ENCODE assay signal across 1 cellular context in genomic region chr2:83971547-83971946, GRCh38.
TF ChIP-seq lines count a peak whose summit lies in the region.

No MANE protein-coding gene starts in this region.

TF ChIP-seq in K562, 482 proteins besides CTCF, POLR2A, EP300 and RAD21 (continued from another document):
- TF ChIP-seq ZNF407 (IDR thresholded peaks at IDR 0.05; ENCODE audit: low read depth) (no peak), KLF10 (CRISPR knock-in tag; IDR thresholded peaks at IDR 0.05) (no peak), PTBP1 (IDR thresholded peaks at IDR 0.05; ENCODE audit: low read depth, low read length) (no peak), ZNF436 (CRISPR knock-in tag; IDR thresholded peaks at IDR 0.05) (no peak), RBFOX2 (IDR thresholded peaks at IDR 0.05; ENCODE audit: low read depth, low read length) (no peak), TRIM28 (IDR thresholded peaks at IDR 0.05) (peak; percentile 71), FOS (IDR thresholded peaks at IDR 0.05; ENCODE audit: extremely low read depth, insufficient read length) (peak; percentile 77), TSHZ1 (CRISPR knock-in tag; IDR thresholded peaks at IDR 0.05) (no peak), NCOA2 (IDR thresholded peaks at IDR 0.05; ENCODE audit: partially characterized antibody in 2 of 2) (peak; percentile 70 to 76), GMEB1 (CRISPR knock-in tag; IDR thresholded peaks at IDR 0.05) (no peak), SMAD3 (CRISPR knock-in tag; conservative IDR thresholded peaks at IDR 0.05) (peak; percentile 75), BCOR (IDR thresholded peaks at IDR 0.05) (peak; percentile 77), SMARCA5 (IDR thresholded peaks at IDR 0.05) (no peak), KAT2B (IDR thresholded peaks at IDR 0.05; ENCODE audit: low read depth, low read length) (no peak), BRD4 (IDR thresholded peaks at IDR 0.05) (no peak), THRA (IDR thresholded peaks at IDR 0.05) (no peak), RNF2 (IDR thresholded peaks at IDR 0.05) (peak; percentile 65; the same call in 1 of the 2 replicates), KHSRP (IDR thresholded peaks at IDR 0.05) (peak; percentile 69), SAFB (IDR thresholded peaks at IDR 0.05; ENCODE audit: borderline replicate concordance, low read depth, low read length) (no peak), ZNF398 (CRISPR knock-in tag; IDR thresholded peaks at IDR 0.05) (no peak), ZNF655 (CRISPR knock-in tag; IDR thresholded peaks at IDR 0.05) (no peak), NCOA1 (IDR thresholded peaks at IDR 0.05; ENCODE audit: low read depth) (peak; percentile 71; the same call in 1 of the 2 replicates), ZNF384 (IDR thresholded peaks at IDR 0.05; ENCODE audit: low read depth, low read length) (0 out of 2 replicates have a peak, but pooled peaks have one; percentile 18), CEBPB (tag; IDR thresholded peaks at IDR 0.05) (no peak), HLTF (IDR thresholded peaks at IDR 0.05) (0 out of 2 replicates have a peak, but pooled peaks have one; percentile 49), ATF2 (CRISPR knock-in tag; IDR thresholded peaks at IDR 0.05) (no peak), DLX4 (CRISPR knock-in tag; IDR thresholded peaks at IDR 0.05) (no peak), MECOM (CRISPR knock-in tag; IDR thresholded peaks at IDR 0.05) (peak; percentile 90), PRMT5 (CRISPR knock-in tag; IDR thresholded peaks at IDR 0.05) (no peak)
